ENCODE assay signal across 25 cellular contexts in genomic region chr2:16481342-16481741, GRCh38.
"Had no signal": no experiment of that assay in that cellular context is flagged by ENCODE, and none has a peak within 500 bp of the region (broad histone marks: within the 10 kb centered on the region; RNA-seq: fewer than 3 reads in every experiment).

No MANE protein-coding gene starts in this region.

- H3K27ac ChIP-seq: coronary artery, gastrocnemius medialis, heart left ventricle, hepatocyte, left lung, neutrophil, pancreas, right atrium auricular region, suprapubic skin had no signal

- H3K27me3 ChIP-seq: gastrocnemius medialis, heart left ventricle, hepatocyte, left lung, pancreas, right atrium auricular region, suprapubic skin had no signal

- DNase-seq: dermis blood vessel endothelial cell; effector memory CD4-positive, alpha-beta T cell; erythroblast; gastrocnemius medialis; heart left ventricle; kidney; left cardiac atrium; left lung; mesenchymal stem cell; mucosa of descending colon; naive B cell; pancreas; stimulated activated CD4-positive, alpha-beta T cell treated with anti-CD3 and anti-CD28 coated beads, Interleukin-12 subunit alpha, Interleukin-12 subunit beta, amount 100 ng/mL, for 4 hours; stimulated activated CD4-positive, alpha-beta T cell treated with anti-CD3 and anti-CD28 coated beads, Interleukin-1b, Interleukin-23, amount 100 ng/mL, for 48 hours; stimulated activated CD4-positive, alpha-beta T cell treated with anti-CD3 and anti-CD28 coated beads, Interleukin-4, amount 100 ng/mL, for 1 hour; stimulated activated CD8-positive, alpha-beta memory T cell treated with anti-CD3 and anti-CD28 coated beads, Interleukin-4, amount 100 ng/mL, for 48 hours; stimulated activated naive CD4-positive, alpha-beta T cell; stimulated activated naive CD8-positive, alpha-beta T cell treated with anti-CD3 and anti-CD28 coated beads, Interleukin-15, amount 100 ng/mL, for 72 hours had no signal

- H3K36me3 ChIP-seq: gastrocnemius medialis, heart left ventricle, left lung, neutrophil, pancreas, right atrium auricular region, suprapubic skin had no signal

- ATAC-seq: gastrocnemius medialis; heart left ventricle; left cardiac atrium; left lung; mucosa of descending colon; pancreas; sciatic nerve; stimulated activated naive CD8-positive, alpha-beta T cell treated with anti-CD3 and anti-CD28 coated beads, Interleukin-15, amount 100 ng/mL, for 72 hours had no signal

- H3K4me1 ChIP-seq: gastrocnemius medialis, heart left ventricle, left lung, pancreas, right atrium auricular region, suprapubic skin had no signal

- H3K4me3 ChIP-seq: coronary artery, gastrocnemius medialis, heart left ventricle, hepatocyte, left lung, mucosa of descending colon, pancreas, right atrium auricular region, smooth muscle cell, suprapubic skin had no signal

- H3K9me3 ChIP-seq: gastrocnemius medialis, heart left ventricle, left lung, mucosa of descending colon, neutrophil, pancreas, right atrium auricular region, suprapubic skin had no signal
